ENCODE assay signal across 17 cellular contexts in the genomic region with DNA sequence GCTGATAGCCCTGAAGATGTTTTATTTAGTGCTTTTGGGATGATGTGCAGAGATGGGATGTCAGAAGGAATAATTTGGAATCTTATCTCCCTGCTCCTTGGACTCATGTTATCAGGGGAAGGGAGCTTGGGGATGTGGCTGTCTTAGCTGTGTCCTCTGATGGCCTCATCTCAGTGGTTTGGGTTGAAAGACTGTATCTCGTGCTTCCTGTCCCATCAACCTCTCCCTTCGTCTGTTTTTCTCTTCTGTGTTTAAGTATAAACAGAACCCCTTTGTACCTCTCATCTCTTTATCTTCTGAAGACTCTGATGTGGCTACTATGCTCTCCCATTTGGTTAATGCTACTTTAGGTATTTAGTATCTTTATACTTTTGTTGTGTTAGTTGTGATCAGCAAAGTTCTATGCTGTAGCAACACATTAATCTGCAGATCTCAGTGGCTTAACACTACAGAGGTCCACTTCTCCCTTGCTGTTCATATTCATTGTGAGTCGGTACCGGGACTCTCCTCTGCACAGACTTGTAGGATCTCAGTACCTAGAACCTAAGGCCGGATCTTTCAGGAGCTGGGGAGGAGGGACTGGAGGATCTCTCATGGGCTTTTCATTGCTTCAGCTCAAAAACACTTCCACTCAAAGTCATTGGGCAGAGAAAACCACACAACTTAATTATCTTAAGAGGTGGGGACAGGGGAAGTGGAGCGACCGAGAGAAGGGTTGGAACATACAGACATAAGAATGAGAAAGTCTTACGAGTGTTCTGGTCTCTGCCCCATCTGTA. TPM values are rescaled to one million over a fixed set of nuclear protein-coding genes. Genes with fewer than 3 reads are reported as not detected.
DNase-seq lines count a peak whose midpoint lies in the region; ATAC-seq, FAIRE-seq and TF ChIP-seq lines count a peak whose summit lies in the region.
"Had no signal": no experiment of that assay in that cellular context is flagged by ENCODE, and none has a peak within 500 bp of the region (broad histone marks: within the 10 kb centered on the region; RNA-seq: fewer than 3 reads in every experiment).

No MANE protein-coding gene starts in this region.

- H2AFZ ChIP-seq in K562 (ENCODE audit: low read depth, low read length), result peak overlapping the region; percentile 20; the same call in 1 of the 2 replicates

- H3K27me3 ChIP-seq in right cardiac atrium (ENCODE audit: control insufficient read depth, insufficient read depth) (no peaks in the 10 kb centered on the region), K562 (ENCODE audit: control insufficient read depth in 2 of 2, insufficient read depth in 2 of 2, low read length in 2 of 2) (no peaks in the 10 kb centered on the region), upper lobe of right lung (no peaks in the 10 kb centered on the region), BE2C (no peaks in the 10 kb centered on the region)
- H3K27me3 ChIP-seq: vagina had no signal

- H3K36me3 ChIP-seq in K562 (ENCODE audit: control insufficient read depth, insufficient read depth, low read length) (peaks cover 11% of the 10 kb centered on the region; the same call in 2 of the 3 replicates), upper lobe of right lung (no peaks in the 10 kb centered on the region), BE2C (no peaks in the 10 kb centered on the region; the same call in 1 of the 2 replicates)
- H3K36me3 ChIP-seq: vagina had no signal

- intact Hi-C loops in Right ventricle myocardium superior (cut with DNase I) (no loop called here), right cardiac atrium (cut with DNase I) (no loop called here), K562 (cut with micrococcal nuclease) (no loop called here), upper lobe of right lung (cut with DNase I) (no loop called here)

- POLR2A ChIA-PET in T-cell (lab: Charles Lee), result interaction anchor here in 1 of 2 donors (0.7 kb wide), 1 partner anchor 60 kb away, joined by 4 read pairs; no protein-coding TSS in a partner anchor
- POLR2A ChIA-PET in K562 (lab: Yijun Ruan, JAX), result interaction anchor here (0.6 to 2.4 kb wide), 11 partner anchors 8 to 235 kb away, joined by 3 to 11 read pairs (median 4); no protein-coding TSS in a partner anchor

- H3K9me3 ChIP-seq in right cardiac atrium (ENCODE audit: control insufficient read depth, low read length) (no peaks in the 10 kb centered on the region), K562 (replicated peaks; ENCODE audit: control insufficient read depth, insufficient read depth, low read depth, low read length) (no peaks in the 10 kb centered on the region), upper lobe of right lung (no peaks in the 10 kb centered on the region), BE2C (no peaks in the 10 kb centered on the region; the same call in 1 of the 2 replicates)
- H3K9me3 ChIP-seq: vagina had no signal

- FAIRE-seq in K562 (lab: Jason Lieb, UNC), result peak; percentile 78
- no peak for FAIRE-seq in HTR-8/SVneo (lab: Jason Lieb, UNC)

- WGBS in right cardiac atrium, result 63% methylated on average over 8 of the region's 8 CpGs
- 6% methylated on average over 8 of the region's 8 CpGs for WGBS in K562 (ENCODE audit: insufficient coverage, low coverage, missing lambda C conversion rate)

- no TSS peak for BruUV-seq in K562 (replicated peaks; lab: Mats Ljungman, UMichigan)

- H3K4me1 Mint-ChIP-seq in T-cell, result peaks cover 87 to 88% (median 87%) of the 10 kb centered on the region in 3 donors
- H3K4me1 Mint-ChIP-seq: activated B cell treated with CpG ODN at 0.5 μM for 24 hours had no signal

- H3K36me3 Mint-ChIP-seq in T-cell, result peaks cover 8% of the 10 kb centered on the region

- H3K4me1 ChIP-seq in right cardiac atrium (ENCODE audit: control insufficient read depth, insufficient read depth, low read length) (peaks cover 1% of the 10 kb centered on the region), K562 (replicated peaks in 1 of 2; ENCODE audit: control insufficient read depth in 2 of 2, insufficient read depth in 2 of 2, low read length in 2 of 2) (peaks cover 8 to 17% of the 10 kb centered on the region in 2 experiments; a peak in 4 of 5 replicates), upper lobe of right lung (no peaks in the 10 kb centered on the region), BE2C (peaks cover 26% of the 10 kb centered on the region)

- DNase-seq in Right ventricle myocardium superior (no peak), right cardiac atrium (no peak), T-cell (peak in 31 of 34 experiments; percentile 6 to 61 (median 21)), K562 (ENCODE audit: extremely low read depth in 1 of 4, low spot score in 3 of 4) (peak in 3 of 4 experiments; percentile 23 to 57 (median 53)), upper lobe of right lung (no peak), BE2C (no peak), AG08395 (ENCODE audit: low spot score) (no peak), HTR-8/SVneo (ENCODE audit: insufficient read length, low spot score) (no peak)
- DNase-seq: activated B cell treated with CpG ODN at 0.5 μM for 24 hours, amniotic stem cell, cortex of kidney, DMS79, KG1, NCI-H1694 treated with DMSO at 0.1 percent for 48 hours, NCI-H748 treated with DMSO at 0.1 percent for 48 hours, SHP77 had no signal

- no peak for TF ChIP-seq CTCF in K562 (IDR thresholded peaks at IDR 0.05 in 2 of 3, conservative IDR thresholded peaks at IDR 0.05 in 1 of 3; ENCODE audit: insufficient read depth in 2 of 3, low read depth in 1 of 3, low read length in 3 of 3)
- no peak for TF ChIP-seq CTCF in upper lobe of right lung (IDR thresholded peaks at IDR 0.05)
- no peak for TF ChIP-seq CTCF in BE2C (IDR thresholded peaks at IDR 0.05; ENCODE audit: low read depth, low read length)

- peak overlapping the region; percentile 9 to 73; a peak in 2 of 4 replicates for H3K9ac ChIP-seq in K562 (ENCODE audit: insufficient read depth in 1 of 2, low read depth in 2 of 2, low read length in 2 of 2)

- peaks cover 48% of the 10 kb centered on the region for H3K79me2 ChIP-seq in K562 (ENCODE audit: control insufficient read depth, insufficient read depth, low read length)

- TF ChIP-seq RAD21 in K562 (CRISPR knock-in tag; conservative IDR thresholded peaks at IDR 0.05 in 1 of 2, IDR thresholded peaks at IDR 0.05 in 1 of 2), result no peak

- H4K20me1 ChIP-seq in K562 (replicated peaks; ENCODE audit: control insufficient read depth, insufficient read depth, low read length), result no peaks in the 10 kb centered on the region; the same call in 1 of the 2 replicates

- no peaks in the 10 kb centered on the region for H3K9me3 Mint-ChIP-seq in T-cell
- H3K9me3 Mint-ChIP-seq: activated B cell treated with CpG ODN at 0.5 μM for 24 hours had no signal

- no peak overlapping the region for H3K4me3 ChIP-seq in right cardiac atrium (ENCODE audit: low read length)
- H3K4me3 ChIP-seq in K562, result no peak overlapping the region
- H3K4me3 ChIP-seq in upper lobe of right lung, result no peak overlapping the region
- no peak overlapping the region for H3K4me3 ChIP-seq in BE2C (ENCODE audit: low read depth, low read length)

- peak overlapping the region; percentile 73 to 83 (median 77) for H3K4me3 Mint-ChIP-seq in T-cell
- H3K4me3 Mint-ChIP-seq: activated B cell treated with CpG ODN at 0.5 μM for 24 hours had no signal

- H3K27me3 Mint-ChIP-seq in T-cell, result no peaks in the 10 kb centered on the region

- peak; percentile 70 for TF ChIP-seq EP300 in K562 (IDR thresholded peaks at IDR 0.05; ENCODE audit: low read length)

- peaks cover 4% of the 10 kb centered on the region for H3K9me1 ChIP-seq in K562 (ENCODE audit: control insufficient read depth, insufficient read depth, low read length)

- peak overlapping the region; percentile 97 to 99 for H3K27ac Mint-ChIP-seq in T-cell
- H3K27ac Mint-ChIP-seq: activated B cell treated with CpG ODN at 0.5 μM for 24 hours had no signal

- peak overlapping the region; percentile 64; the same call in 1 of the 2 replicates for H3K4me2 ChIP-seq in K562 (ENCODE audit: insufficient read depth, low read length)

- H3K27ac ChIP-seq in right cardiac atrium (ENCODE audit: low read length) (no peak overlapping the region), K562 (ENCODE audit: extremely low read depth, low read depth, low read length) (peak overlapping the region; percentile 20; the same call in 2 of the 3 replicates), upper lobe of right lung (peak overlapping the region; percentile 48)
- H3K27ac ChIP-seq: vagina had no signal

- in situ Hi-C loops in K562 (cut with MboI), result no loop called here

- CTCF ChIA-PET in T-cell (lab: Charles Lee), result interaction anchor here in 1 of 2 donors (1.5 kb wide), 1 partner anchor 11 kb away, joined by 4 read pairs; no protein-coding TSS in a partner anchor
- CTCF ChIA-PET in K562 (lab: Yijun Ruan, JAX; ENCODE audit: low intra/inter-chr PET ratio), result no interaction called here

- ATAC-seq in Right ventricle myocardium superior (ENCODE audit: poor library complexity) (peak; percentile 55), right cardiac atrium (no peak), T-cell (replicated peaks in 1 of 4) (peak; percentile 89 to 90 (median 90)), K562 (peak; percentile 86), upper lobe of right lung (no peak)

- no peak for TF ChIP-seq POLR2A in K562 (conservative IDR thresholded peaks at IDR 0.05)

TF ChIP-seq in K562, 482 proteins besides CTCF, POLR2A, EP300 and RAD21 (continues in another document):
- TF ChIP-seq TCF7 (IDR thresholded peaks at IDR 0.05; ENCODE audit: borderline replicate concordance), result no peak
- TF ChIP-seq SMARCE1 (IDR thresholded peaks at IDR 0.05), result peak; percentile 33; the same call in 1 of the 2 replicates

RNA-seq across cellular contexts. Expression of gene PRKCA, which starts 28.8 kb away (rescaled TPM):
- total RNA-seq in Right ventricle myocardium superior, result 5.4 TPM
- total RNA-seq in right cardiac atrium, result 1 to 10 TPM; 5.0 to 8.0 (median 6.9) TPM
- polyA plus RNA-seq in right cardiac atrium, result 2.2 TPM
- total RNA-seq in T-cell, result 100 to 1,000 TPM in 2 of 5 donors, 10 to 100 TPM in 3; 75.9 to 128 (median 82.0) TPM
- total RNA-seq in K562 (2011; cell fraction: chromatin; rRNA removed; ENCODE audit: low replicate concordance), result 104 and 117 TPM in 2 replicates
- 43.2 and 50.5 TPM in 2 replicates for total RNA-seq in K562 (2011; cell fraction: nucleolus; rRNA removed)
- total RNA-seq in K562 (2011; cell fraction: nucleoplasm; rRNA removed), result 62.3 and 84.4 TPM in 2 replicates
- 9.5 and 11.3 TPM in 2 replicates for total RNA-seq in K562 (2014; rRNA removed)
- 17.8 and 20.1 TPM in 2 replicates for total RNA-seq in K562 (2014; rRNA removed; fragmentation: Illumina TruSeq; extraction: Trizol)
- total RNA-seq in K562 (2015; rRNA removed; fragmentation: Illumina TruSeq; extraction: Trizol), result 17.8 and 20.9 TPM in 2 replicates
- 30.4 and 33.0 TPM in 2 replicates for total RNA-seq in K562 (2021)
- 24.1 and 25.9 TPM in 2 replicates for polyA plus RNA-seq in K562 (2011; rRNA removed)
- 12.7 and 19.8 TPM in 2 replicates for polyA plus RNA-seq in K562 (2011; cell fraction: cytosol; rRNA removed)
- 19.9 and 25.4 TPM in 2 replicates for polyA plus RNA-seq in K562 (2011; cell fraction: nucleus; rRNA removed)
- 15.4 and 18.6 TPM in 2 replicates for polyA plus RNA-seq in K562 (2012)
- polyA plus RNA-seq in K562 (2014; fragmentation: Illumina TruSeq; extraction: Trizol), result 18.1 and 19.5 TPM in 2 replicates
- polyA plus RNA-seq in K562 (2014; fragmentation: Nextera tagmentation; extraction: Ambion mirVana), result 1 to 10 TPM; 3.2 to 5.3 TPM
- 11.6 and 12.5 TPM in 2 replicates for polyA plus RNA-seq in K562 (2014; rRNA removed)
- polyA minus RNA-seq in K562 (2011; rRNA and poly(A)+ RNA removed), result 41.9 and 45.2 TPM in 2 replicates
- polyA minus RNA-seq in K562 (2011; cell fraction: cytosol; rRNA and poly(A)+ RNA removed), result 20.5 and 22.4 TPM in 2 replicates
- 33.0 and 46.7 TPM in 2 replicates for polyA minus RNA-seq in K562 (2011; cell fraction: nucleus; rRNA and poly(A)+ RNA removed)
- 43.4 TPM for total RNA-seq in upper lobe of right lung
- 38.2 TPM for polyA plus RNA-seq in BE2C (2012; ENCODE audit: insufficient read depth, insufficient read length, low read depth)

Comparison
In these comparisons a context has a peak if more than half of its experiments do, and no peak if none do; other contexts are left out.
1. ATAC-seq: peak in Right ventricle myocardium superior (single experiment), T-cell (4 of 4) and K562 (single experiment); none in right cardiac atrium (0 of 2) and upper lobe of right lung (single experiment).
2. DNase-seq: peak in T-cell (31 of 34) and K562 (3 of 4); none in Right ventricle myocardium superior (single experiment), right cardiac atrium (0 of 3), upper lobe of right lung (single experiment), BE2C (single experiment), AG08395 (single experiment) and HTR-8/SVneo (single experiment).